Comparison of ENCODE assay signal across 16 cellular contexts in genomic region chr4:113057891-113058290, GRCh38. TPM values are rescaled to one million over a fixed set of nuclear protein-coding genes. Genes with fewer than 3 reads are reported as not detected.
DNase-seq lines count a peak whose midpoint lies in the region; ATAC-seq, FAIRE-seq and TF ChIP-seq lines count a peak whose summit lies in the region.
"Had no signal": no experiment of that assay in that cellular context is flagged by ENCODE, and none has a peak within 500 bp of the region (broad histone marks: within the 10 kb centered on the region; RNA-seq: fewer than 3 reads in every experiment).

No MANE protein-coding gene starts in this region.

- no peaks in the 10 kb centered on the region for H3K36me3 Mint-ChIP-seq in HFFc6 (ENCODE audit: low read depth)
- no peaks in the 10 kb centered on the region for H3K36me3 Mint-ChIP-seq in activated CD4-positive, alpha-beta memory T cell treated with anti-CD3 and anti-CD28 coated beads for 36 hours
- H3K36me3 Mint-ChIP-seq: mesothelial cell of epicardium had no signal

- CTCF ChIA-PET in activated CD4-positive, alpha-beta memory T cell treated with anti-CD3 and anti-CD28 coated beads for 36 hours (lab: Charles Lee) = no interaction called here

- H3K4me3 ChIP-seq in AG10803 (ENCODE audit: low read length) (no peak overlapping the region), RWPE2 (ENCODE audit: severe bottlenecking) (no peak overlapping the region), fibroblast of villous mesenchyme (ENCODE audit: low read depth, low read length) (no peak overlapping the region), upper lobe of left lung (no peak overlapping the region), tibial artery (no peak overlapping the region)

- no peak overlapping the region for H3K27ac Mint-ChIP-seq in HFFc6
- no peak overlapping the region for H3K27ac Mint-ChIP-seq in activated CD4-positive, alpha-beta memory T cell treated with anti-CD3 and anti-CD28 coated beads for 36 hours
- H3K27ac Mint-ChIP-seq: mesothelial cell of epicardium had no signal

- H3K27me3 ChIP-seq in RWPE2 (ENCODE audit: insufficient read depth, poor library complexity, severe bottlenecking) (no peaks in the 10 kb centered on the region), upper lobe of left lung (no peaks in the 10 kb centered on the region), tibial artery (no peaks in the 10 kb centered on the region)

- TF ChIP-seq CTCF in AG10803 (conservative IDR thresholded peaks at IDR 0.05; ENCODE audit: low read length) (no peak), HFFc6 (IDR thresholded peaks at IDR 0.05) (no peak), RWPE2 (IDR thresholded peaks at IDR 0.05; ENCODE audit: poor library complexity, severe bottlenecking) (no peak), fibroblast of villous mesenchyme (IDR thresholded peaks at IDR 0.05; ENCODE audit: insufficient read depth, low read depth, low read length) (no peak), upper lobe of left lung (IDR thresholded peaks at IDR 0.05) (no peak), tibial artery (IDR thresholded peaks at IDR 0.05) (no peak)

- H3K27ac ChIP-seq in RWPE2 (ENCODE audit: poor library complexity, severe bottlenecking) (no peak overlapping the region), upper lobe of left lung (no peak overlapping the region), tibial artery (no peak overlapping the region)

- H3K4me1 Mint-ChIP-seq in HFFc6 (ENCODE audit: low read depth) = peaks cover 7% of the 10 kb centered on the region
- no peaks in the 10 kb centered on the region for H3K4me1 Mint-ChIP-seq in activated CD4-positive, alpha-beta memory T cell treated with anti-CD3 and anti-CD28 coated beads for 36 hours (ENCODE audit: low read depth)

- 75 to 91% methylated on average over 1 of the region's 1 CpG for WGBS in upper lobe of left lung, 2 donors

- no peak overlapping the region for H3K4me3 Mint-ChIP-seq in HFFc6
- no peak overlapping the region for H3K4me3 Mint-ChIP-seq in activated CD4-positive, alpha-beta memory T cell treated with anti-CD3 and anti-CD28 coated beads for 36 hours
- H3K4me3 Mint-ChIP-seq: mesothelial cell of epicardium had no signal

- no peaks in the 10 kb centered on the region for H3K9me3 ChIP-seq in RWPE2 (ENCODE audit: severe bottlenecking)
- H3K9me3 ChIP-seq in upper lobe of left lung = no peaks in the 10 kb centered on the region
- no peaks in the 10 kb centered on the region for H3K9me3 ChIP-seq in tibial artery

- H3K36me3 ChIP-seq in RWPE2 (ENCODE audit: low read depth) (no peaks in the 10 kb centered on the region), upper lobe of left lung (no peaks in the 10 kb centered on the region), tibial artery (no peaks in the 10 kb centered on the region)

- POLR2A ChIA-PET in activated CD4-positive, alpha-beta memory T cell treated with anti-CD3 and anti-CD28 coated beads for 36 hours (lab: Charles Lee) = no interaction called here

- DNase-seq in AG10803 (ENCODE audit: low read depth) (peak; percentile 16), HFFc6 (peak; percentile 4), RWPE2 (ENCODE audit: low spot score) (no peak), fibroblast of villous mesenchyme (ENCODE audit: low read depth) (peak; percentile 12), upper lobe of left lung (no peak), tibial artery (no peak), frontal cortex (ENCODE audit: low spot score in 2 of 2) (no peak)
- DNase-seq in activated CD4-positive, alpha-beta memory T cell treated with anti-CD3 and anti-CD28 coated beads for 36 hours = no peak
- DNase-seq: activated CD8-positive, alpha-beta memory T cell treated with anti-CD3 and anti-CD28 coated beads for 24 hours; activated gamma-delta T cell treated with Interleukin-2 at 50 U/mL for 16 hours; central memory CD4-positive, alpha-beta T cell; NCI-H1930; stimulated activated CD4-positive, alpha-beta T cell treated with anti-CD3 and anti-CD28 coated beads, Interleukin-2, amount 100 ng/mL, for 48 hours; stimulated activated naive CD4-positive, alpha-beta T cell had no signal

- no peak for TF ChIP-seq POLR2A in upper lobe of left lung (IDR thresholded peaks at IDR 0.05)

- H3K9me3 Mint-ChIP-seq in HFFc6 = no peaks in the 10 kb centered on the region
- no peaks in the 10 kb centered on the region for H3K9me3 Mint-ChIP-seq in activated CD4-positive, alpha-beta memory T cell treated with anti-CD3 and anti-CD28 coated beads for 36 hours
- H3K9me3 Mint-ChIP-seq: mesothelial cell of epicardium had no signal

- no peak for TF ChIP-seq EP300 in upper lobe of left lung (IDR thresholded peaks at IDR 0.05)

- ATAC-seq in RWPE2 (ENCODE audit: low read depth) (peak; percentile 27; the same call in 1 of the 3 replicates), upper lobe of left lung (ENCODE audit: low FRiP score in 2 of 2) (no peak)

- no peaks in the 10 kb centered on the region for H3K27me3 Mint-ChIP-seq in HFFc6 (ENCODE audit: insufficient read depth)
- no peaks in the 10 kb centered on the region for H3K27me3 Mint-ChIP-seq in activated CD4-positive, alpha-beta memory T cell treated with anti-CD3 and anti-CD28 coated beads for 36 hours

- no peak for FAIRE-seq in frontal cortex (lab: Jason Lieb, UNC)
- FAIRE-seq: endothelial cell of umbilical vein had no signal

- intact Hi-C loops in activated CD4-positive, alpha-beta memory T cell treated with anti-CD3 and anti-CD28 coated beads for 36 hours (cut with micrococcal nuclease) = no loop called here
- intact Hi-C loops in tibial artery (cut with DNase I; ENCODE audit: low total_unique reads) = no loop called here

- H3K4me1 ChIP-seq in RWPE2 (ENCODE audit: insufficient read depth, poor library complexity, severe bottlenecking) (no peaks in the 10 kb centered on the region), upper lobe of left lung (no peaks in the 10 kb centered on the region), tibial artery (no peaks in the 10 kb centered on the region)

RNA-seq across cellular contexts. Expression of gene ANK2, which starts 8.4 kb away (rescaled TPM):
- total RNA-seq in HFFc6 (2021; fragmentation: NEBNext Ultra II Directional; extraction: Animal tissue kit (Norgen Biotek cat#: 25700)) = 1 to 10 TPM; 1.4 to 9.0 (median 2.3) TPM
- total RNA-seq in fibroblast of villous mesenchyme = 15.1 and 23.2 TPM in 2 replicates
- 1 to 10 TPM in 1 of 2 experiments, under 1 TPM in 1; 0.82 to 1.2 TPM for total RNA-seq in activated CD4-positive, alpha-beta memory T cell treated with anti-CD3 and anti-CD28 coated beads for 36 hours
- total RNA-seq in upper lobe of left lung = 10 to 100 TPM in 2 of 6 donors, 1 to 10 TPM in 4; 4.2 to 23.3 (median 8.5) TPM
- 477 TPM for total RNA-seq in frontal cortex
- total RNA-seq: endothelial cell of umbilical vein had no signal

Comparison
In these comparisons a context has a peak if more than half of its experiments do, and no peak if none do; other contexts are left out.
1. DNase-seq: peak in AG10803 (single experiment), HFFc6 (single experiment) and fibroblast of villous mesenchyme (single experiment); none in RWPE2 (single experiment), activated CD4-positive, alpha-beta memory T cell treated with anti-CD3 and anti-CD28 coated beads for 36 hours (single experiment), upper lobe of left lung (0 of 2), tibial artery (0 of 2) and frontal cortex (0 of 2).
2. RNA of gene ANK2, which starts 8.4 kb away (total RNA-seq): 477 TPM in frontal cortex (single experiment); 15.1 to 23.2 TPM in fibroblast of villous mesenchyme, 4.2 to 23.3 TPM in upper lobe of left lung, 1.4 to 9.0 TPM in HFFc6 and 0.82 to 1.2 TPM in activated CD4-positive, alpha-beta memory T cell treated with anti-CD3 and anti-CD28 coated beads for 36 hours; every median in the first group is over 10 times any median in the second.